ENCODE assay signal across 8 cellular contexts in the genomic region with DNA sequence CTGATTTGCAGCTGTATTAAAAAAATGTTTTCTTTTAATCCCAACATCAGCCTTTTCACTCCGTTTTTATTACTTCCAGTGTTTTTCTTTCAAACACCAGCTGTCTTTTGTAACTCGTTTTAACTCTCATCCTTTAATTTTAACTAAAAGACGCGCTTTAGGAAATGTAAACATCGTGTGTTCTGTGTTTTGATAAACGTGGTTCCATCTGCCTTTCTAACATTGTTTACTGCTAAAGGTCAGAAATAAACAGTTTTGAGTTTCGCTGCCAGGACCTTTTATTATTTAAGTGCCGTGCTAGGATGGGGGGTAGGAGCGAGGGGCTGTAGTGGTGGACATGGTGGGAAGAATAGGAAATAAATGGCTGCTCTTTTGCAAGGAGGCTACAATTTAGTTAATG. TPM values are rescaled to one million over a fixed set of nuclear protein-coding genes. Genes with fewer than 3 reads are reported as not detected.
DNase-seq lines count a peak whose midpoint lies in the region; ATAC-seq and TF ChIP-seq lines count a peak whose summit lies in the region.

No MANE protein-coding gene starts in this region.

- POLR2A ChIA-PET in RWPE1 (lab: Yijun Ruan, JAX; ENCODE audit: low non-redundant PET) = interaction anchor here (0.9 to 1.0 kb wide), 2 partner anchors 126 to 259 kb away, joined by 3 to 14 read pairs; no protein-coding TSS in a partner anchor

- DNase-seq in RWPE1 (ENCODE audit: low spot score) (no peak), psoas muscle (no peak), hepatic stellate cell (ENCODE audit: low spot score) (no peak), SW480 (ENCODE audit: low spot score) (no peak), medulla oblongata (ENCODE audit: extremely low spot score) (no peak)

- H3K36me3 ChIP-seq in esophagus (ENCODE audit: control insufficient read depth in 2 of 2, insufficient read depth in 2 of 2, low read length in 1 of 2) = no peaks in the 10 kb centered on the region
- no peaks in the 10 kb centered on the region for H3K36me3 ChIP-seq in psoas muscle (ENCODE audit: insufficient read depth in 1 of 2, low read depth in 1 of 2)

- no peak for ATAC-seq in psoas muscle
- ATAC-seq in GM21526 (IDR thresholded peaks at IDR 0.05; ENCODE audit: low FRiP score, unreplicated experiment) = no peak

- H3K4me3 ChIP-seq in GM08714 (ENCODE audit: low read length) = peak overlapping the region; percentile 91
- peak overlapping the region; percentile 35 to 81 for H3K4me3 ChIP-seq in esophagus (ENCODE audit: low read depth in 1 of 2, low read length in 2 of 2)
- H3K4me3 ChIP-seq in psoas muscle = peak overlapping the region; percentile 86

- H3K27ac ChIP-seq in RWPE1 (peak overlapping the region; percentile 100), esophagus (ENCODE audit: low read depth in 2 of 2, low read length in 1 of 2) (peak overlapping the region; percentile 40 to 100), psoas muscle (peak overlapping the region; percentile 98)

- H3K9me3 ChIP-seq in esophagus (ENCODE audit: control insufficient read depth in 2 of 2, insufficient read depth in 1 of 2, low read depth in 1 of 2, low read length in 1 of 2) (no peaks in the 10 kb centered on the region), psoas muscle (no peaks in the 10 kb centered on the region)

- CTCF ChIA-PET in RWPE1 (lab: Yijun Ruan, JAX) = interaction anchor here (0.7 kb wide), 1 partner anchor 239 kb away, joined by 3 read pairs; no protein-coding TSS in a partner anchor

- H3K4me1 ChIP-seq in esophagus (ENCODE audit: control insufficient read depth in 2 of 2, insufficient read depth in 2 of 2, low read length in 1 of 2) (peaks cover 0 to 2% of the 10 kb centered on the region in 2 donors), psoas muscle (peaks cover 15% of the 10 kb centered on the region)

- H3K27me3 ChIP-seq in esophagus (ENCODE audit: control insufficient read depth in 1 of 2, insufficient read depth in 2 of 2, low read length in 2 of 2) (no peaks in the 10 kb centered on the region), psoas muscle (ENCODE audit: insufficient read depth in 3 of 3, low read length in 2 of 3) (no peaks in the 10 kb centered on the region)

- TF ChIP-seq CTCF in RWPE1 (conservative IDR thresholded peaks at IDR 0.05; ENCODE audit: low read depth) (no peak), psoas muscle (IDR thresholded peaks at IDR 0.05) (no peak)

- intact Hi-C loops in psoas muscle (cut with DNase I) = loop anchor here (5.0 to 10.0 kb wide), 2 partner anchors 81 to 257 kb away; partner anchors contain the start of gene PDS5A (in 1 of the 2)

- 1% methylated on average over 9 of the region's 9 CpGs for WGBS in esophagus, 2 donors
- 1 to 2% (median 1%) methylated on average over 9 of the region's 9 CpGs for WGBS in psoas muscle, 3 donors

RNA-seq across cellular contexts. Expression of gene N4BP2, which starts 1.5 kb away (rescaled TPM):
- polyA plus RNA-seq in esophagus = 1 to 10 TPM; 1.2 to 1.8 TPM
- 1 to 10 TPM; 2.7 to 6.8 (median 3.2) TPM for total RNA-seq in psoas muscle
- 1 to 10 TPM; 1.1 to 1.6 (median 1.1) TPM for polyA plus RNA-seq in psoas muscle
